18 cellular contexts compared by ENCODE assay signal in the genomic region with DNA sequence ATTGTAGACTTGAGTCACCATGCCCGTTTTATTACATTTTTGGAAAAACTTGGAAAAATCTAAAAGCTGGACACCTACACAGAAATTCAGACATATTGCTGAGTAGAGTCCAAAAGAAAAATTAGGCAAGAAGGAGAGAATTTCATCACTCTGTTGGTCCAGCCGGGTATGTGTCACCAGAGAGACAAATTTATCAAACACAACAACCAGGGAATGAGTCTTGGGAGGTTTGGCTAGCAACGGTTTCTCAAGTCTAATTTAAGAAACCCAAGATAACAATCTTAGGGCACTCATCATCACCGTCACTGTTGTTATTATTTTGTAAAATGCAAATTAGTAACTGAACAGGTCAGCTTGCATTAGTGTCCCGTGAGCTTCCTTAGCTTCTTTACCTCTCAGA. TPM values are rescaled to one million over a fixed set of nuclear protein-coding genes. Genes with fewer than 3 reads are reported as not detected.
DNase-seq lines count a peak whose midpoint lies in the region; ATAC-seq and TF ChIP-seq lines count a peak whose summit lies in the region.
"Had no signal": no experiment of that assay in that cellular context is flagged by ENCODE, and none has a peak within 500 bp of the region (broad histone marks: within the 10 kb centered on the region; RNA-seq: fewer than 3 reads in every experiment).

No MANE protein-coding gene starts in this region.

- H3K27me3 ChIP-seq in MG63 = peaks cover 5% of the 10 kb centered on the region; the same call in 1 of the 2 replicates
- H3K27me3 ChIP-seq in trophoblast cell (ENCODE audit: insufficient read depth, low read length) = no peaks in the 10 kb centered on the region
- no peaks in the 10 kb centered on the region for H3K27me3 ChIP-seq in SJCRH30
- H3K27me3 ChIP-seq in uterus = no peaks in the 10 kb centered on the region
- H3K27me3 ChIP-seq: Peyer's patch had no signal

- H3K36me3 ChIP-seq in MG63 = no peaks in the 10 kb centered on the region
- no peaks in the 10 kb centered on the region for H3K36me3 ChIP-seq in trophoblast cell (ENCODE audit: control insufficient read depth in 1 of 2, insufficient read depth in 2 of 2, low read length in 2 of 2)
- H3K36me3 ChIP-seq in SJCRH30 = no peaks in the 10 kb centered on the region
- H3K36me3 ChIP-seq in uterus = no peaks in the 10 kb centered on the region
- H3K36me3 ChIP-seq: gastrocnemius medialis, Peyer's patch had no signal

- peak; percentile 26 for DNase-seq in Daoy (ENCODE audit: low read depth)
- DNase-seq in MG63 = peak; percentile 7
- peak; percentile 16 for DNase-seq in epithelial cell of esophagus (ENCODE audit: low read depth)
- peak; percentile 40 to 68 for DNase-seq in trophoblast cell
- no peak for DNase-seq in SJCRH30
- no peak for DNase-seq in uterus
- DNase-seq: activated CD4-positive, CD25-positive, alpha-beta regulatory T cell treated with anti-CD3 and anti-CD28 coated beads, Interleukin-2, amount 50 U/mL, for 72 hours; activated naive CD4-positive, alpha-beta T cell treated with anti-CD3 and anti-CD28 coated beads for 36 hours; CD4-positive, CD25-positive, alpha-beta regulatory T cell; effector CD8-positive, alpha-beta T cell; EL; gastrocnemius medialis; KG1; NCI-H510A treated with DMSO at 0.1 percent for 48 hours; Peyer's patch; right cardiac atrium; stimulated activated CD4-positive, alpha-beta T cell treated with anti-CD3 and anti-CD28 coated beads, Interleukin-4, amount 100 ng/mL, for 1 hour had no signal

- H3K27ac ChIP-seq in trophoblast cell (ENCODE audit: low read depth, low read length) (no peak overlapping the region), SJCRH30 (no peak overlapping the region), uterus (no peak overlapping the region)
- H3K27ac ChIP-seq: gastrocnemius medialis, Peyer's patch had no signal

- no peaks in the 10 kb centered on the region for H3K79me1 ChIP-seq in trophoblast cell (ENCODE audit: low read length)

- WGBS in trophoblast cell (ENCODE audit: extremely low coverage, insufficient coverage, insufficient read length) = no CpG with 5 or more reads among the region's 5 CpGs

- H2AK5ac ChIP-seq in trophoblast cell (ENCODE audit: low read length) = no peak overlapping the region

- H3K4me2 ChIP-seq in trophoblast cell (ENCODE audit: low read length) = no peak overlapping the region

- no peak for TF ChIP-seq POLR2A in uterus (IDR thresholded peaks at IDR 0.05)

- ATAC-seq in GM19324 (IDR thresholded peaks at IDR 0.05; ENCODE audit: low FRiP score, unreplicated experiment) = no peak
- ATAC-seq: gastrocnemius medialis, right cardiac atrium had no signal

- H2BK12ac ChIP-seq in trophoblast cell (ENCODE audit: low read length) = no peak overlapping the region

- H3K4me3 ChIP-seq in MG63 (no peak overlapping the region), epithelial cell of esophagus (ENCODE audit: low read length) (no peak overlapping the region), trophoblast cell (ENCODE audit: low read depth, low read length) (no peak overlapping the region), SJCRH30 (no peak overlapping the region), uterus (no peak overlapping the region)
- H3K4me3 ChIP-seq: gastrocnemius medialis, Peyer's patch had no signal

- H4K91ac ChIP-seq in trophoblast cell (ENCODE audit: low read depth, low read length) = no peak overlapping the region

- H3K4me1 ChIP-seq in trophoblast cell (ENCODE audit: control insufficient read depth in 1 of 2, insufficient read depth in 2 of 2, low read length in 2 of 2) = no peaks in the 10 kb centered on the region
- peaks cover 4% of the 10 kb centered on the region; the same call in 1 of the 2 replicates for H3K4me1 ChIP-seq in SJCRH30
- H3K4me1 ChIP-seq in uterus = no peaks in the 10 kb centered on the region
- H3K4me1 ChIP-seq: gastrocnemius medialis, Peyer's patch had no signal

- no peak overlapping the region for H2BK120ac ChIP-seq in trophoblast cell (ENCODE audit: insufficient read depth, low read length, poor library complexity)

- intact Hi-C loops in uterus (cut with DNase I; ENCODE audit: low total_unique reads) = no loop called here

- no peaks in the 10 kb centered on the region for H3K79me2 ChIP-seq in trophoblast cell (ENCODE audit: control insufficient read depth, insufficient read depth, low read length, poor library complexity)

- no peak overlapping the region for H3K4ac ChIP-seq in trophoblast cell (ENCODE audit: low read depth, low read length)

- H3K14ac ChIP-seq in trophoblast cell (ENCODE audit: low read length) = no peak overlapping the region

- no peak overlapping the region for H3K23ac ChIP-seq in trophoblast cell (ENCODE audit: low read length)

- no peak overlapping the region for H2BK5ac ChIP-seq in trophoblast cell (ENCODE audit: low read depth, low read length, poor library complexity)

- H3K9ac ChIP-seq in trophoblast cell (ENCODE audit: low read length) = no peak overlapping the region

- no peaks in the 10 kb centered on the region for H3K9me3 ChIP-seq in MG63
- H3K9me3 ChIP-seq in trophoblast cell (ENCODE audit: insufficient read depth, low read depth, low read length) = no peaks in the 10 kb centered on the region
- H3K9me3 ChIP-seq in SJCRH30 (replicated peaks) = no peaks in the 10 kb centered on the region
- H3K9me3 ChIP-seq in uterus = no peaks in the 10 kb centered on the region
- H3K9me3 ChIP-seq: gastrocnemius medialis, Peyer's patch had no signal

- no peak overlapping the region for H4K12ac ChIP-seq in trophoblast cell (ENCODE audit: low read depth, low read length)

- no peak overlapping the region for H4K8ac ChIP-seq in trophoblast cell (ENCODE audit: low read depth, low read length)

- no peak overlapping the region for H3K18ac ChIP-seq in trophoblast cell (ENCODE audit: low read length)

- TF ChIP-seq CTCF in epithelial cell of esophagus (IDR thresholded peaks at IDR 0.05; ENCODE audit: insufficient read depth, low read depth, low read length, missing control alignments) (no peak), uterus (IDR thresholded peaks at IDR 0.05) (no peak)

- no peak overlapping the region for H2AFZ ChIP-seq in trophoblast cell (ENCODE audit: insufficient read depth, low read length, poor library complexity)

RNA-seq across cellular contexts. Expression of gene TLN2, which starts 27.7 kb away (rescaled TPM):
- 14.9 and 36.0 TPM in 2 replicates for total RNA-seq in Daoy (2014; rRNA removed; shearing (Covaris generic))
- 16.5 and 20.4 TPM in 2 replicates for total RNA-seq in MG63 (2014; rRNA removed; shearing (Covaris generic); ENCODE audit: low replicate concordance)
- polyA plus RNA-seq in trophoblast cell (2013) = 46.1 and 50.4 TPM in 2 replicates
- total RNA-seq in SJCRH30 (2014; rRNA removed; shearing (Covaris generic)) = 16.4 and 16.5 TPM in 2 replicates
- total RNA-seq in uterus = 10 to 100 TPM in 2 of 4 donors, 1 to 10 TPM in 2; 4.1 to 24.6 (median 16.6) TPM

Comparison
In these comparisons a context has a peak if more than half of its experiments do, and no peak if none do; other contexts are left out.
1. DNase-seq: peak in Daoy (single experiment), MG63 (single experiment), epithelial cell of esophagus (single experiment) and trophoblast cell (2 of 2); none in SJCRH30 (0 of 2) and uterus (0 of 2).